17 cellular contexts compared by ENCODE assay signal in the genomic region with DNA sequence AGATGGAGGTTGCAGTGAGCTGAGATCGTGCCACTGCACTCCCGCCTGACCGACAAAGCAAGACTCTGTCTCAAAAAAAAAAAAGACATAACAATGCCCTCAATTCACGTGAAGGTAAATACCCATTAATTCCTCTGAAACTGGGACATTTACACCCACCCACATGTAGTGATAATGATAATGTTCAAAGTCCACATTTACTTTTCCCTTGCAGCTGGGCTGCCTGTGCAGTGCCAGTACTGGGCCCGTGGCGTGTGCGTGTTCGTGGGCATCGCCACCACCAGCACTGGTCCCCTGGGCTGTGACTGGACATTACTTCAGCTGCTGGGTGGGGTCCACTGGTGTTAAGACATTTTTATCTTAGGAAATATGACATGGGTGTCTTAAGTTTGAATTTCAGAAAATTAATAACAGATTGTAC.
A peak's percentile ranks its signal among the peaks of the same experiment; 100 is the strongest.
DNase-seq lines count a peak whose midpoint lies in the region; ATAC-seq and TF ChIP-seq lines count a peak whose summit lies in the region.
"Had no signal": no experiment of that assay in that cellular context is flagged by ENCODE, and none has a peak within 500 bp of the region (broad histone marks: within the 10 kb centered on the region; RNA-seq: fewer than 3 reads in every experiment).

No MANE protein-coding gene starts in this region.

- no peak for TF ChIP-seq RAD21 in liver (IDR thresholded peaks at IDR 0.05)

- TF ChIP-seq POLR2A in body of pancreas (IDR thresholded peaks at IDR 0.05) (no peak), transverse colon (IDR thresholded peaks at IDR 0.05) (no peak)

- TF ChIP-seq EP300 in transverse colon (IDR thresholded peaks at IDR 0.05; ENCODE audit: low read depth) = no peak

- CTCF ChIA-PET in activated naive CD4-positive, alpha-beta T cell treated with anti-CD3 and anti-CD28 coated beads for 36 hours (lab: Charles Lee) = interaction anchor here (0.6 kb wide), 1 partner anchor 594 kb away, joined by 5 read pairs; no protein-coding TSS in a partner anchor

- 38 to 39% methylated on average over 9 of the region's 9 CpGs for WGBS in body of pancreas, 2 donors
- WGBS in liver = 57% methylated on average over 9 of the region's 9 CpGs
- WGBS in transverse colon (ENCODE audit: low coverage in 1 of 2), 2 donors = 59 to 76% methylated on average over 5 to 9 of the region's 9 CpGs

- no peak overlapping the region for H3K27ac Mint-ChIP-seq in activated naive CD4-positive, alpha-beta T cell treated with anti-CD3 and anti-CD28 coated beads for 36 hours
- H3K27ac Mint-ChIP-seq: CD4-positive, alpha-beta T cell had no signal

- no peaks in the 10 kb centered on the region for H3K9me3 Mint-ChIP-seq in activated naive CD4-positive, alpha-beta T cell treated with anti-CD3 and anti-CD28 coated beads for 36 hours
- H3K9me3 Mint-ChIP-seq: CD4-positive, alpha-beta T cell had no signal

- H3K9me3 ChIP-seq in body of pancreas (no peaks in the 10 kb centered on the region), liver (ENCODE audit: control insufficient read depth in 4 of 4, low read length in 3 of 4) (no peaks in the 10 kb centered on the region), transverse colon (no peaks in the 10 kb centered on the region)
- H3K9me3 ChIP-seq: SJCRH30 had no signal

- no peak for TF ChIP-seq CTCF in body of pancreas (IDR thresholded peaks at IDR 0.05)
- TF ChIP-seq CTCF in liver (IDR thresholded peaks at IDR 0.05; ENCODE audit: low read depth, low read length, missing input control) = no peak
- TF ChIP-seq CTCF in transverse colon (IDR thresholded peaks at IDR 0.05) = no peak

- no peak overlapping the region for H3K9ac ChIP-seq in liver (ENCODE audit: low read depth in 1 of 2, low read length in 2 of 2)
- H3K9ac ChIP-seq: GM23248 had no signal

- H3K4me1 Mint-ChIP-seq in activated naive CD4-positive, alpha-beta T cell treated with anti-CD3 and anti-CD28 coated beads for 36 hours (ENCODE audit: low read depth) = no peaks in the 10 kb centered on the region

- H3K4me3 Mint-ChIP-seq in activated naive CD4-positive, alpha-beta T cell treated with anti-CD3 and anti-CD28 coated beads for 36 hours = no peak overlapping the region
- H3K4me3 Mint-ChIP-seq: CD4-positive, alpha-beta T cell had no signal

- H3K27me3 Mint-ChIP-seq in activated naive CD4-positive, alpha-beta T cell treated with anti-CD3 and anti-CD28 coated beads for 36 hours (ENCODE audit: low read depth) = no peaks in the 10 kb centered on the region
- H3K27me3 Mint-ChIP-seq: CD4-positive, alpha-beta T cell had no signal

- H3K4me1 ChIP-seq in body of pancreas (peaks cover 7% of the 10 kb centered on the region), liver (ENCODE audit: control insufficient read depth in 4 of 4, insufficient read depth in 4 of 4, low read length in 3 of 4) (peaks cover 0 to 7% (median 1%) of the 10 kb centered on the region in 4 donors), transverse colon (peaks cover 0 to 28% (median 21%) of the 10 kb centered on the region in 4 donors)

- in situ Hi-C loops in transverse colon (cut with MboI; ENCODE audit: low pct_ligation_motif_present in 1 of 4, low pct_unique_long_range_greater_than_20kb in 1 of 4, low sequenced_read_pairs in 3 of 4) = no loop called here

- ATAC-seq in body of pancreas (peak; percentile 42), GM21528 (IDR thresholded peaks at IDR 0.05; ENCODE audit: low FRiP score, unreplicated experiment) (no peak)
- ATAC-seq: K562 had no signal

- H3K27ac ChIP-seq in body of pancreas (no peak overlapping the region), liver (ENCODE audit: low read depth in 1 of 2, low read length in 2 of 2) (no peak overlapping the region), transverse colon (peak overlapping the region; percentile 36 to 74 (median 59))
- H3K27ac ChIP-seq: GM23248, HL-60, PC-9, SJCRH30 had no signal

- H3K4me3 ChIP-seq in body of pancreas (no peak overlapping the region), liver (ENCODE audit: low read depth in 1 of 3, low read length in 3 of 3) (no peak overlapping the region), transverse colon (no peak overlapping the region)
- H3K4me3 ChIP-seq: GM23248, K562, PC-9, SJCRH30 had no signal

- intact Hi-C loops in body of pancreas (cut with DNase I) = no loop called here
- intact Hi-C loops in transverse colon (cut with DNase I; ENCODE audit: low total_unique reads) = no loop called here
- intact Hi-C loops in activated naive CD4-positive, alpha-beta T cell treated with anti-CD3 and anti-CD28 coated beads for 36 hours (cut with micrococcal nuclease) = no loop called here

- H3K27me3 ChIP-seq in body of pancreas (no peaks in the 10 kb centered on the region), liver (ENCODE audit: control insufficient read depth in 4 of 4, insufficient read depth in 4 of 4, low read length in 3 of 4) (no peaks in the 10 kb centered on the region), transverse colon (no peaks in the 10 kb centered on the region)
- H3K27me3 ChIP-seq: SJCRH30 had no signal

- H3K36me3 ChIP-seq in body of pancreas (replicated peaks in 1 of 2; ENCODE audit: insufficient read depth in 1 of 2, low read depth in 2 of 2) (no peaks in the 10 kb centered on the region), liver (ENCODE audit: control insufficient read depth in 4 of 4, insufficient read depth in 3 of 4, low read depth in 1 of 4, low read length in 3 of 4) (peaks cover 0 to 7% (median 0%) of the 10 kb centered on the region in 4 donors), transverse colon (no peaks in the 10 kb centered on the region)
- H3K36me3 ChIP-seq: SJCRH30 had no signal

- DNase-seq in HuH-7 (ENCODE audit: low spot score) (peak; percentile 5), body of pancreas (peak in 2 of 4 donors; percentile 15 to 19), transverse colon (peak; percentile 29), EL (no peak)
- DNase-seq in activated naive CD4-positive, alpha-beta T cell treated with anti-CD3 and anti-CD28 coated beads for 36 hours = no peak
- DNase-seq: CD4-positive, alpha-beta T cell; HCEC 1CT; NCI-H1436; NCI-H2081 treated with DMSO at 0.1 percent for 48 hours; NCI-H510A treated with DMSO at 0.1 percent for 48 hours; PC-9; SJCRH30 had no signal

- H3K36me3 Mint-ChIP-seq in activated naive CD4-positive, alpha-beta T cell treated with anti-CD3 and anti-CD28 coated beads for 36 hours (ENCODE audit: low read depth) = peaks cover 24% of the 10 kb centered on the region

TF ChIP-seq in liver, 16 proteins besides CTCF, POLR2A, EP300 and RAD21 (continues in another document):
- TF ChIP-seq FOXA2 (IDR thresholded peaks at IDR 0.05) (peak; percentile 73), EGR1 (IDR thresholded peaks at IDR 0.05; ENCODE audit: low read depth in 2 of 2) (peak in 1 of 2 donors; percentile 35), GABPA (IDR thresholded peaks at IDR 0.05 in 1 of 2, conservative IDR thresholded peaks at IDR 0.05 in 1 of 2) (no peak), FOXA1 (IDR thresholded peaks at IDR 0.05) (peak; percentile 39), YY1 (IDR thresholded peaks at IDR 0.05) (peak; percentile 21), RXRA (IDR thresholded peaks at IDR 0.05) (peak in 1 of 2 donors; percentile 62), NR2F2 (IDR thresholded peaks at IDR 0.05) (no peak), JUND (IDR thresholded peaks at IDR 0.05) (no peak)
- TF ChIP-seq, protein P1, sequence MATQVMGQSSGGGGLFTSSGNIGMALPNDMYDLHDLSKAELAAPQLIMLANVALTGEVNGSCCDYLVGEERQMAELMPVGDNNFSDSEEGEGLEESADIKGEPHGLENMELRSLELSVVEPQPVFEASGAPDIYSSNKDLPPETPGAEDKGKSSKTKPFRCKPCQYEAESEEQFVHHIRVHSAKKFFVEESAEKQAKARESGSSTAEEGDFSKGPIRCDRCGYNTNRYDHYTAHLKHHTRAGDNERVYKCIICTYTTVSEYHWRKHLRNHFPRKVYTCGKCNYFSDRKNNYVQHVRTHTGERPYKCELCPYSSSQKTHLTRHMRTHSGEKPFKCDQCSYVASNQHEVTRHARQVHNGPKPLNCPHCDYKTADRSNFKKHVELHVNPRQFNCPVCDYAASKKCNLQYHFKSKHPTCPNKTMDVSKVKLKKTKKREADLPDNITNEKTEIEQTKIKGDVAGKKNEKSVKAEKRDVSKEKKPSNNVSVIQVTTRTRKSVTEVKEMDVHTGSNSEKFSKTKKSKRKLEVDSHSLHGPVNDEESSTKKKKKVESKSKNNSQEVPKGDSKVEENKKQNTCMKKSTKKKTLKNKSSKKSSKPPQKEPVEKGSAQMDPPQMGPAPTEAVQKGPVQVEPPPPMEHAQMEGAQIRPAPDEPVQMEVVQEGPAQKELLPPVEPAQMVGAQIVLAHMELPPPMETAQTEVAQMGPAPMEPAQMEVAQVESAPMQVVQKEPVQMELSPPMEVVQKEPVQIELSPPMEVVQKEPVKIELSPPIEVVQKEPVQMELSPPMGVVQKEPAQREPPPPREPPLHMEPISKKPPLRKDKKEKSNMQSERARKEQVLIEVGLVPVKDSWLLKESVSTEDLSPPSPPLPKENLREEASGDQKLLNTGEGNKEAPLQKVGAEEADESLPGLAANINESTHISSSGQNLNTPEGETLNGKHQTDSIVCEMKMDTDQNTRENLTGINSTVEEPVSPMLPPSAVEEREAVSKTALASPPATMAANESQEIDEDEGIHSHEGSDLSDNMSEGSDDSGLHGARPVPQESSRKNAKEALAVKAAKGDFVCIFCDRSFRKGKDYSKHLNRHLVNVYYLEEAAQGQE (IDR thresholded peaks at IDR 0.05) = no peak
- TF ChIP-seq, protein P2, sequence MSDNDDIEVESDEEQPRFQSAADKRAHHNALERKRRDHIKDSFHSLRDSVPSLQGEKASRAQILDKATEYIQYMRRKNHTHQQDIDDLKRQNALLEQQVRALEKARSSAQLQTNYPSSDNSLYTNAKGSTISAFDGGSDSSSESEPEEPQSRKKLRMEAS (IDR thresholded peaks at IDR 0.05) = no peak
- TF ChIP-seq, protein P3, sequence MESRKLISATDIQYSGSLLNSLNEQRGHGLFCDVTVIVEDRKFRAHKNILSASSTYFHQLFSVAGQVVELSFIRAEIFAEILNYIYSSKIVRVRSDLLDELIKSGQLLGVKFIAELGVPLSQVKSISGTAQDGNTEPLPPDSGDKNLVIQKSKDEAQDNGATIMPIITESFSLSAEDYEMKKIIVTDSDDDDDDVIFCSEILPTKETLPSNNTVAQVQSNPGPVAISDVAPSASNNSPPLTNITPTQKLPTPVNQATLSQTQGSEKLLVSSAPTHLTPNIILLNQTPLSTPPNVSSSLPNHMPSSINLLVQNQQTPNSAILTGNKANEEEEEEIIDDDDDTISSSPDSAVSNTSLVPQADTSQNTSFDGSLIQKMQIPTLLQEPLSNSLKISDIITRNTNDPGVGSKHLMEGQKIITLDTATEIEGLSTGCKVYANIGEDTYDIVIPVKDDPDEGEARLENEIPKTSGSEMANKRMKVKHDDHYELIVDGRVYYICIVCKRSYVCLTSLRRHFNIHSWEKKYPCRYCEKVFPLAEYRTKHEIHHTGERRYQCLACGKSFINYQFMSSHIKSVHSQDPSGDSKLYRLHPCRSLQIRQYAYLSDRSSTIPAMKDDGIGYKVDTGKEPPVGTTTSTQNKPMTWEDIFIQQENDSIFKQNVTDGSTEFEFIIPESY (IDR thresholded peaks at IDR 0.05) = no peak

Comparison
In these comparisons a context has a peak if more than half of its experiments do, and no peak if none do; other contexts are left out.
1. DNase-seq: peak in HuH-7 (single experiment) and transverse colon (single experiment); none in activated naive CD4-positive, alpha-beta T cell treated with anti-CD3 and anti-CD28 coated beads for 36 hours (single experiment) and EL (single experiment).
2. H3K27ac ChIP-seq: peak in transverse colon (4 of 4); none in body of pancreas (0 of 4) and liver (0 of 2).